In genomic region chr9:82939451-82939850, GRCh38 we compare ENCODE assay signal across 18 cellular contexts.
DNase-seq lines count a peak whose midpoint lies in the region.
"Had no signal": no experiment of that assay in that cellular context is flagged by ENCODE, and none has a peak within 500 bp of the region (broad histone marks: within the 10 kb centered on the region; RNA-seq: fewer than 3 reads in every experiment).

No MANE protein-coding gene starts in this region.

- H3K9me3 Mint-ChIP-seq in activated CD4-positive, alpha-beta memory T cell treated with anti-CD3 and anti-CD28 coated beads for 36 hours = no peaks in the 10 kb centered on the region
- H3K9me3 Mint-ChIP-seq: activated naive CD4-positive, alpha-beta T cell treated with anti-CD3 and anti-CD28 coated beads, Interleukin-2, amount 50 U/mL, for 24 hours had no signal

- H3K36me3 Mint-ChIP-seq in activated CD4-positive, alpha-beta memory T cell treated with anti-CD3 and anti-CD28 coated beads for 36 hours = no peaks in the 10 kb centered on the region
- H3K36me3 Mint-ChIP-seq: activated naive CD4-positive, alpha-beta T cell treated with anti-CD3 and anti-CD28 coated beads, Interleukin-2, amount 50 U/mL, for 24 hours; brain; CD4-positive, CD25-positive, alpha-beta regulatory T cell; mesothelial cell of epicardium had no signal

- intact Hi-C loops in activated CD4-positive, alpha-beta memory T cell treated with anti-CD3 and anti-CD28 coated beads for 36 hours (cut with micrococcal nuclease) = no loop called here

- CTCF ChIA-PET in activated CD4-positive, alpha-beta memory T cell treated with anti-CD3 and anti-CD28 coated beads for 36 hours (lab: Charles Lee) = no interaction called here

- DNase-seq in NCI-H510A treated with DMSO at 0.1 percent for 48 hours (lab: John Stamatoyannopoulos, UW) (peak; percentile 37), NCI-H510A (lab: John Stamatoyannopoulos, UW) (no peak), NCI-H2196 (lab: John Stamatoyannopoulos, UW; ENCODE audit: unreplicated experiment) (peak; percentile 37), glomerular visceral epithelial cell (ENCODE audit: extremely low spot score) (peak; percentile 71), ureter (ENCODE audit: low spot score) (peak; percentile 49), GM19240 (ENCODE audit: insufficient read length, low spot score) (no peak), GM03348 (ENCODE audit: low spot score) (no peak)
- DNase-seq in activated CD4-positive, alpha-beta memory T cell treated with anti-CD3 and anti-CD28 coated beads for 36 hours = no peak
- DNase-seq: activated CD4-positive, alpha-beta T cell treated with anti-CD3 and anti-CD28 coated beads for 48 hours; activated T-cell treated with anti-CD3 and anti-CD28 coated beads for 4 hours; CD4-positive, CD25-positive, alpha-beta regulatory T cell; glutamatergic neuron; MM.1S; stimulated activated CD4-positive, alpha-beta T cell treated with anti-CD3 and anti-CD28 coated beads, Interleukin-1b, Interleukin-23, amount 100 ng/mL, for 48 hours; T1000 had no signal

- no peaks in the 10 kb centered on the region for H3K27me3 Mint-ChIP-seq in activated CD4-positive, alpha-beta memory T cell treated with anti-CD3 and anti-CD28 coated beads for 36 hours
- H3K27me3 Mint-ChIP-seq: activated naive CD4-positive, alpha-beta T cell treated with anti-CD3 and anti-CD28 coated beads, Interleukin-2, amount 50 U/mL, for 24 hours; CD4-positive, CD25-positive, alpha-beta regulatory T cell had no signal

- POLR2A ChIA-PET in activated CD4-positive, alpha-beta memory T cell treated with anti-CD3 and anti-CD28 coated beads for 36 hours (lab: Charles Lee) = no interaction called here

- no peak overlapping the region for H3K4me3 Mint-ChIP-seq in activated CD4-positive, alpha-beta memory T cell treated with anti-CD3 and anti-CD28 coated beads for 36 hours
- H3K4me3 Mint-ChIP-seq: activated naive CD4-positive, alpha-beta T cell treated with anti-CD3 and anti-CD28 coated beads, Interleukin-2, amount 50 U/mL, for 24 hours; brain; CD4-positive, CD25-positive, alpha-beta regulatory T cell; mesothelial cell of epicardium had no signal

- no peaks in the 10 kb centered on the region for H3K4me1 Mint-ChIP-seq in activated CD4-positive, alpha-beta memory T cell treated with anti-CD3 and anti-CD28 coated beads for 36 hours (ENCODE audit: low read depth)
- H3K4me1 Mint-ChIP-seq: activated naive CD4-positive, alpha-beta T cell treated with anti-CD3 and anti-CD28 coated beads, Interleukin-2, amount 50 U/mL, for 24 hours; brain; CD4-positive, CD25-positive, alpha-beta regulatory T cell had no signal

- H3K27ac Mint-ChIP-seq in activated CD4-positive, alpha-beta memory T cell treated with anti-CD3 and anti-CD28 coated beads for 36 hours = no peak overlapping the region
- H3K27ac Mint-ChIP-seq: activated naive CD4-positive, alpha-beta T cell treated with anti-CD3 and anti-CD28 coated beads, Interleukin-2, amount 50 U/mL, for 24 hours; brain; CD4-positive, CD25-positive, alpha-beta regulatory T cell; mesothelial cell of epicardium had no signal

Comparison
In these comparisons a context has a peak if more than half of its experiments do, and no peak if none do; other contexts are left out.
1. DNase-seq: peak in NCI-H510A treated with DMSO at 0.1 percent for 48 hours (single experiment), NCI-H2196 (single experiment), glomerular visceral epithelial cell (single experiment) and ureter (single experiment); none in NCI-H510A (single experiment), activated CD4-positive, alpha-beta memory T cell treated with anti-CD3 and anti-CD28 coated beads for 36 hours (single experiment), GM19240 (single experiment) and GM03348 (single experiment).